In the genomic region with DNA sequence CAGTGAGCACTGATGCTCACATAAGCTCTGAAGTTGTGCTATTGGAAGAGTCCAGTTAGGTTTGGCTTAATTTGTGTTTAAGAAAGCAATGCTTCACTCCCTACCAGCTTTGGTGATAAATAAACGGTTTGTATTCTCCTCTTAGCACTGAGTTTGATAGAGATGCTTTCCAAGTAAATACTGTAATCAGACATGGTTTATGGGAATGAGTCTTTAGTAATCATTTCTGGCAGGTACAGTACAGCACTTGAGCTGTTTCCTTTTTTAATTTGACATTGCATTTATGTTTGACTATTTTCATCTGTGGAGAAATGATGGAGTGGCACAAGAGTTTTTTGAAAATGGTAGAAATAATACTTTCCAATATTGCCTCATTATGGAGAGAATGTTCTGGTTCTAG, we compare ENCODE assay signal across 26 cellular contexts.
"Had no signal": no experiment of that assay in that cellular context is flagged by ENCODE, and none has a peak within 500 bp of the region (broad histone marks: within the 10 kb centered on the region; RNA-seq: fewer than 3 reads in every experiment).

No MANE protein-coding gene starts in this region.

- FAIRE-seq: endometrium, endothelial cell of umbilical vein had no signal

- H3K36me3 ChIP-seq: colonic mucosa, esophagus muscularis mucosa, esophagus squamous epithelium, gastrocnemius medialis, gastroesophageal sphincter, heart left ventricle, heart right ventricle had no signal

- H3K4me3 Mint-ChIP-seq: dendritic cell treated with granulocyte-macrophage colony-stimulating factor and Interleukin-4, amounts not matched to agents 40 ng/mL and 50 ng/mL, for 4 days; effector memory CD8-positive, alpha-beta T cell; endodermal cell had no signal

- H3K27ac ChIP-seq: colonic mucosa, coronary artery, dorsolateral prefrontal cortex, epithelial cell of prostate, esophagus muscularis mucosa, esophagus squamous epithelium, foreskin keratinocyte, gastrocnemius medialis, gastroesophageal sphincter, heart left ventricle, heart right ventricle had no signal

- H3K9me3 Mint-ChIP-seq: dendritic cell treated with granulocyte-macrophage colony-stimulating factor and Interleukin-4, amounts not matched to agents 40 ng/mL and 50 ng/mL, for 4 days; effector memory CD8-positive, alpha-beta T cell had no signal

- H3K27me3 Mint-ChIP-seq: dendritic cell treated with granulocyte-macrophage colony-stimulating factor and Interleukin-4, amounts not matched to agents 40 ng/mL and 50 ng/mL, for 4 days; effector memory CD8-positive, alpha-beta T cell had no signal

- H3K4me1 Mint-ChIP-seq: endodermal cell had no signal

- H3K27me3 ChIP-seq: colonic mucosa, esophagus muscularis mucosa, esophagus squamous epithelium, foreskin keratinocyte, gastrocnemius medialis, gastroesophageal sphincter, heart left ventricle, heart right ventricle had no signal

- H3K9me3 ChIP-seq: colonic mucosa, esophagus muscularis mucosa, esophagus squamous epithelium, gastrocnemius medialis, gastroesophageal sphincter, heart left ventricle had no signal

- H3K4me1 ChIP-seq: colonic mucosa, esophagus muscularis mucosa, esophagus squamous epithelium, foreskin keratinocyte, gastrocnemius medialis, gastroesophageal sphincter, heart left ventricle, heart right ventricle had no signal

- H3K27ac Mint-ChIP-seq: dendritic cell treated with granulocyte-macrophage colony-stimulating factor and Interleukin-4, amounts not matched to agents 40 ng/mL and 50 ng/mL, for 4 days; effector memory CD8-positive, alpha-beta T cell; endodermal cell had no signal

- H3K4me3 ChIP-seq: colonic mucosa, coronary artery, dorsolateral prefrontal cortex, esophagus muscularis mucosa, esophagus squamous epithelium, gastrocnemius medialis, gastroesophageal sphincter, heart left ventricle, heart right ventricle had no signal

- DNase-seq: colonic mucosa; cortex of kidney; dermis blood vessel endothelial cell; dorsolateral prefrontal cortex; effector CD4-positive, alpha-beta T cell; effector CD8-positive, alpha-beta T cell; effector memory CD4-positive, alpha-beta T cell; effector memory CD8-positive, alpha-beta T cell; endodermal cell; erythroblast; esophagus squamous epithelium; foreskin fibroblast; foreskin keratinocyte; foreskin melanocyte; gastrocnemius medialis; glutamatergic neuron; head of caudate nucleus; heart left ventricle; heart right ventricle had no signal
